Comparison of ENCODE assay signal across 26 cellular contexts in the genomic region with DNA sequence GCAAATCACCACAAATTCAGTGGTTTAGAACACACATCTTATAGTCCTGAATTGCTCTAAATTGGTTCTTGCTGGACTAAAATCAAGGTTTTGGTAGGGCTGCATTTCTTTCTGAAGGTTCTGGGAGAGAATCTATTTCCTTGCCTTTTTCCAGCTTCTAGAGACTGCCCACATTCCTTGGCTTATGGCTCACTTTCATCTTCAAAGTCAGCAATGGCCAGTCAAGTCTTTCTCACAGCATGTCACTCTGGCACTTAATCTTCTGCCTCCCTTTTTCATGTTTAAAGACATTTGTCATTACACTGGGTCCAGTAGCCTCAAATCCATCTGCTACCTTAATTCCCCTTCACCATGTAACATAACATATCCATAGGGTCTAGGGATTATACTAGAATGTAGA.
DNase-seq lines count a peak whose midpoint lies in the region; ATAC-seq and TF ChIP-seq lines count a peak whose summit lies in the region.
"Had no signal": no experiment of that assay in that cellular context is flagged by ENCODE, and none has a peak within 500 bp of the region (broad histone marks: within the 10 kb centered on the region; RNA-seq: fewer than 3 reads in every experiment).

No MANE protein-coding gene starts in this region.

- H3K9me3 ChIP-seq in osteoblast (ENCODE audit: low read depth, low read length): no peaks in the 10 kb centered on the region
- H3K9me3 ChIP-seq: A549; BLaER1 treated with 17β-estradiol and CSF1 and Interleukin-3, amounts not matched to agents 10 nM and 100 nM had no signal

- ATAC-seq in GM21737 (IDR thresholded peaks at IDR 0.05; ENCODE audit: unreplicated experiment) (no peak), GM21423 (IDR thresholded peaks at IDR 0.05; ENCODE audit: unreplicated experiment) (no peak)
- ATAC-seq: A549, HepG2 had no signal

- H3K27ac Mint-ChIP-seq in T-helper 2 cell treated with Interferon-gamma antibody and Interleukin-4, amounts not matched to agents 5 μg/mL and 100 μg/mL, for 36 hours: no peak overlapping the region
- H3K27ac Mint-ChIP-seq: CD4-positive, alpha-beta T cell had no signal

- H2AFZ ChIP-seq in osteoblast (ENCODE audit: low read length): no peak overlapping the region

- H3K36me3 ChIP-seq in osteoblast (ENCODE audit: insufficient read depth, low read length): peaks cover 3% of the 10 kb centered on the region

- H3K36me3 Mint-ChIP-seq in T-helper 2 cell treated with Interferon-gamma antibody and Interleukin-4, amounts not matched to agents 5 μg/mL and 100 μg/mL, for 36 hours (ENCODE audit: low read depth): no peaks in the 10 kb centered on the region

- H3K79me2 ChIP-seq in osteoblast (ENCODE audit: insufficient read depth, low read length): no peaks in the 10 kb centered on the region

- no peaks in the 10 kb centered on the region for H4K20me1 ChIP-seq in osteoblast (ENCODE audit: insufficient read depth, low read length)
- H4K20me1 ChIP-seq: BLaER1 treated with 17β-estradiol and CSF1 and Interleukin-3, amounts not matched to agents 10 nM and 100 nM had no signal

- H3K4me3 ChIP-seq in osteoblast (ENCODE audit: insufficient read depth, low read length): no peak overlapping the region
- H3K4me3 ChIP-seq: A549; BLaER1 treated with 17β-estradiol and CSF1 and Interleukin-3, amounts not matched to agents 10 nM and 100 nM had no signal

- H3K9me3 Mint-ChIP-seq in T-helper 2 cell treated with Interferon-gamma antibody and Interleukin-4, amounts not matched to agents 5 μg/mL and 100 μg/mL, for 36 hours: no peaks in the 10 kb centered on the region
- H3K9me3 Mint-ChIP-seq: CD4-positive, alpha-beta T cell had no signal

- no peaks in the 10 kb centered on the region for H3K27me3 Mint-ChIP-seq in T-helper 2 cell treated with Interferon-gamma antibody and Interleukin-4, amounts not matched to agents 5 μg/mL and 100 μg/mL, for 36 hours (ENCODE audit: low read depth)
- H3K27me3 Mint-ChIP-seq: CD4-positive, alpha-beta T cell had no signal

- H3K27me3 ChIP-seq in osteoblast (ENCODE audit: insufficient read depth, low read length): no peaks in the 10 kb centered on the region
- H3K27me3 ChIP-seq: BLaER1 treated with 17β-estradiol and CSF1 and Interleukin-3, amounts not matched to agents 10 nM and 100 nM had no signal

- H3K4me1 Mint-ChIP-seq in T-helper 2 cell treated with Interferon-gamma antibody and Interleukin-4, amounts not matched to agents 5 μg/mL and 100 μg/mL, for 36 hours (ENCODE audit: low read depth): peaks cover 5% of the 10 kb centered on the region

- no peak for TF ChIP-seq CTCF in osteoblast (IDR thresholded peaks at IDR 0.05; ENCODE audit: extremely low read depth, low read depth, low read length)

- H3K27ac ChIP-seq in epithelial cell of prostate: peak overlapping the region; percentile 26
- H3K27ac ChIP-seq in osteoblast (ENCODE audit: low read depth, low read length): no peak overlapping the region
- H3K27ac ChIP-seq: A549; BLaER1 treated with 17β-estradiol and CSF1 and Interleukin-3, amounts not matched to agents 10 nM and 100 nM; RWPE1 had no signal

- H3K4me2 ChIP-seq in osteoblast (ENCODE audit: insufficient read depth, low read length): no peak overlapping the region
- H3K4me2 ChIP-seq: BLaER1 treated with 17β-estradiol and CSF1 and Interleukin-3, amounts not matched to agents 10 nM and 100 nM had no signal

- DNase-seq in EL (peak; percentile 19), HT1080 (ENCODE audit: low read depth) (peak; percentile 3), epithelial cell of prostate (ENCODE audit: low read depth, low spot score) (no peak), osteoblast (ENCODE audit: insufficient read length, low spot score, missing footprints) (peak; percentile 2)
- no peak for DNase-seq in T-helper 2 cell treated with Interferon-gamma antibody and Interleukin-4, amounts not matched to agents 5 μg/mL and 100 μg/mL, for 36 hours (ENCODE audit: low spot score)
- DNase-seq: AML-193; CD4-positive, alpha-beta T cell; DMS53; GF-D8; GOT3; Karpas-422; NCI-H1092 treated with DMSO at 0.1 percent for 48 hours; NCI-H1436; NCI-H187; NCI-H2171 treated with DMSO at 0.1 percent for 48 hours; NCI-H345; NCI-H524; NCI-H748 treated with DMSO at 0.1 percent for 48 hours; NK-92 treated with Interleukin-12 subunit alpha and Interleukin-12 subunit beta, amount 100 ng/mL, for 24 hours; SHP77 treated with DMSO at 0.1 percent for 48 hours had no signal

- H3K4me3 Mint-ChIP-seq in T-helper 2 cell treated with Interferon-gamma antibody and Interleukin-4, amounts not matched to agents 5 μg/mL and 100 μg/mL, for 36 hours: no peak overlapping the region
- H3K4me3 Mint-ChIP-seq: CD4-positive, alpha-beta T cell had no signal

- peaks cover 39% of the 10 kb centered on the region for H3K4me1 ChIP-seq in osteoblast (ENCODE audit: insufficient read depth, low read length)

Comparison
In these comparisons a context has a peak if more than half of its experiments do, and no peak if none do; other contexts are left out.
1. DNase-seq: peak in EL (single experiment), HT1080 (single experiment) and osteoblast (single experiment); none in epithelial cell of prostate (single experiment) and T-helper 2 cell treated with Interferon-gamma antibody and Interleukin-4, amounts not matched to agents 5 μg/mL and 100 μg/mL, for 36 hours (single experiment).